ENCODE assay signal across 8 cellular contexts in the genomic region with DNA sequence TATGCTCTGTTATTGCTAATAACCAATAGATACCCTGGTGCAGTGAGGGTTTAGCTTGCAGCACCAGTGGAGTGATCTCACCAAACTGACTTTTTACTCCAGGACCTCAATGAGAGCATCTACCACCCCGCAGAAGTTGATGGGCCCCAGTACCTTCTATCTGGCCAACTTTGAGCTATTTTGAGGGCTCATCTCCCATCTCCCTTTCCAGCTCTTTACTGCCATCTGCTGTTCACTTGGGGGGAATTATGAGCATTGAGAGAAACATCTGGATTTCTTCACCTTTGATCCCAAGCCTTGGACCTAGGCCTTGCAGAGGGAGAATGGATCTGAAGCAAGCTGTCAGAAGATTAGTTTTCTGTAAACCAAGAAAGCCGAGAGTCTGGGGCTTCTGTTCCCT.
DNase-seq lines count a peak whose midpoint lies in the region; ATAC-seq and TF ChIP-seq lines count a peak whose summit lies in the region.

No MANE protein-coding gene starts in this region.

- H3K36me3 ChIP-seq in liver (ENCODE audit: control insufficient read depth in 4 of 4, insufficient read depth in 3 of 4, low read depth in 1 of 4, low read length in 3 of 4), result no peaks in the 10 kb centered on the region

- no peak overlapping the region for H3K4me3 Mint-ChIP-seq in central memory CD8-positive, alpha-beta T cell

- CTCF ChIA-PET in RWPE1 (lab: Yijun Ruan, JAX), result interaction anchor here (0.6 to 2.1 kb wide), 13 partner anchors 12 to 274 kb away, joined by 3 to 13 read pairs (median 3); no protein-coding TSS in a partner anchor

- peak; percentile 28 for DNase-seq in COLO668 (lab: John Stamatoyannopoulos, UW; ENCODE audit: unreplicated experiment)
- peak; percentile 41 for DNase-seq in RWPE1 (ENCODE audit: low spot score)
- DNase-seq in central memory CD8-positive, alpha-beta T cell (ENCODE audit: low spot score in 2 of 2), result no peak
- no peak for DNase-seq in HuH-7.5 (ENCODE audit: low spot score)

- no peak overlapping the region for H3K4me3 ChIP-seq in liver (ENCODE audit: low read depth in 1 of 3, low read length in 3 of 3)

- H3K4me1 Mint-ChIP-seq in central memory CD8-positive, alpha-beta T cell, result peaks cover 10% of the 10 kb centered on the region

- no peaks in the 10 kb centered on the region for H3K4me1 ChIP-seq in liver (ENCODE audit: control insufficient read depth in 4 of 4, insufficient read depth in 4 of 4, low read length in 3 of 4)

- H3K27me3 ChIP-seq in liver (ENCODE audit: control insufficient read depth in 4 of 4, insufficient read depth in 4 of 4, low read length in 3 of 4), result no peaks in the 10 kb centered on the region

- H3K27ac ChIP-seq in RWPE1 (no peak overlapping the region), liver (ENCODE audit: low read depth in 1 of 2, low read length in 2 of 2) (no peak overlapping the region)

- POLR2A ChIA-PET in RWPE1 (lab: Yijun Ruan, JAX; ENCODE audit: low non-redundant PET), result no interaction called here

- peaks cover 8% of the 10 kb centered on the region for H3K36me3 Mint-ChIP-seq in central memory CD8-positive, alpha-beta T cell (ENCODE audit: insufficient read depth)

- no peak overlapping the region for H3K9ac ChIP-seq in liver (ENCODE audit: low read depth in 1 of 2, low read length in 2 of 2)

- H3K9me3 Mint-ChIP-seq in central memory CD8-positive, alpha-beta T cell, result no peaks in the 10 kb centered on the region

- no peaks in the 10 kb centered on the region for H3K9me3 ChIP-seq in liver (ENCODE audit: control insufficient read depth in 4 of 4, low read length in 3 of 4)

- WGBS in liver, result 21% methylated on average over 2 of the region's 2 CpGs

- peak; percentile 37 for TF ChIP-seq CTCF in RWPE1 (conservative IDR thresholded peaks at IDR 0.05; ENCODE audit: low read depth)
- TF ChIP-seq CTCF in liver (IDR thresholded peaks at IDR 0.05; ENCODE audit: low read depth, low read length, missing input control), result peak; percentile 70

- H3K27ac Mint-ChIP-seq in central memory CD8-positive, alpha-beta T cell (ENCODE audit: low read depth), result no peak overlapping the region

- TF ChIP-seq RAD21 in liver (IDR thresholded peaks at IDR 0.05), result peak; percentile 79 to 89

- peak; percentile 52 for ATAC-seq in GM18858 (IDR thresholded peaks at IDR 0.05; ENCODE audit: unreplicated experiment)
- ATAC-seq in HG03378 (IDR thresholded peaks at IDR 0.05; ENCODE audit: unreplicated experiment), result peak; percentile 57
- ATAC-seq in central memory CD8-positive, alpha-beta T cell (replicated peaks; ENCODE audit: extremely low read depth, poor library complexity, severe bottlenecking), result peak; percentile 58
- no peak for ATAC-seq in GM19397 (IDR thresholded peaks at IDR 0.05; ENCODE audit: unreplicated experiment)

- no peaks in the 10 kb centered on the region for H3K27me3 Mint-ChIP-seq in central memory CD8-positive, alpha-beta T cell

TF ChIP-seq in liver, 16 proteins besides CTCF, POLR2A, EP300 and RAD21:
- TF ChIP-seq FOXA2 (IDR thresholded peaks at IDR 0.05) (no peak), GABPA (IDR thresholded peaks at IDR 0.05 in 1 of 2, conservative IDR thresholded peaks at IDR 0.05 in 1 of 2) (no peak), NR2F2 (IDR thresholded peaks at IDR 0.05) (peak; percentile 89), SP1 (IDR thresholded peaks at IDR 0.05) (no peak), FOXA1 (IDR thresholded peaks at IDR 0.05) (no peak), HNF4A (conservative IDR thresholded peaks at IDR 0.05) (peak; percentile 17 to 62), TAF1 (conservative IDR thresholded peaks at IDR 0.05) (no peak), JUND (IDR thresholded peaks at IDR 0.05) (no peak)
- TF ChIP-seq, protein P1, sequence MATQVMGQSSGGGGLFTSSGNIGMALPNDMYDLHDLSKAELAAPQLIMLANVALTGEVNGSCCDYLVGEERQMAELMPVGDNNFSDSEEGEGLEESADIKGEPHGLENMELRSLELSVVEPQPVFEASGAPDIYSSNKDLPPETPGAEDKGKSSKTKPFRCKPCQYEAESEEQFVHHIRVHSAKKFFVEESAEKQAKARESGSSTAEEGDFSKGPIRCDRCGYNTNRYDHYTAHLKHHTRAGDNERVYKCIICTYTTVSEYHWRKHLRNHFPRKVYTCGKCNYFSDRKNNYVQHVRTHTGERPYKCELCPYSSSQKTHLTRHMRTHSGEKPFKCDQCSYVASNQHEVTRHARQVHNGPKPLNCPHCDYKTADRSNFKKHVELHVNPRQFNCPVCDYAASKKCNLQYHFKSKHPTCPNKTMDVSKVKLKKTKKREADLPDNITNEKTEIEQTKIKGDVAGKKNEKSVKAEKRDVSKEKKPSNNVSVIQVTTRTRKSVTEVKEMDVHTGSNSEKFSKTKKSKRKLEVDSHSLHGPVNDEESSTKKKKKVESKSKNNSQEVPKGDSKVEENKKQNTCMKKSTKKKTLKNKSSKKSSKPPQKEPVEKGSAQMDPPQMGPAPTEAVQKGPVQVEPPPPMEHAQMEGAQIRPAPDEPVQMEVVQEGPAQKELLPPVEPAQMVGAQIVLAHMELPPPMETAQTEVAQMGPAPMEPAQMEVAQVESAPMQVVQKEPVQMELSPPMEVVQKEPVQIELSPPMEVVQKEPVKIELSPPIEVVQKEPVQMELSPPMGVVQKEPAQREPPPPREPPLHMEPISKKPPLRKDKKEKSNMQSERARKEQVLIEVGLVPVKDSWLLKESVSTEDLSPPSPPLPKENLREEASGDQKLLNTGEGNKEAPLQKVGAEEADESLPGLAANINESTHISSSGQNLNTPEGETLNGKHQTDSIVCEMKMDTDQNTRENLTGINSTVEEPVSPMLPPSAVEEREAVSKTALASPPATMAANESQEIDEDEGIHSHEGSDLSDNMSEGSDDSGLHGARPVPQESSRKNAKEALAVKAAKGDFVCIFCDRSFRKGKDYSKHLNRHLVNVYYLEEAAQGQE (IDR thresholded peaks at IDR 0.05), result no peak
- TF ChIP-seq, protein P2, sequence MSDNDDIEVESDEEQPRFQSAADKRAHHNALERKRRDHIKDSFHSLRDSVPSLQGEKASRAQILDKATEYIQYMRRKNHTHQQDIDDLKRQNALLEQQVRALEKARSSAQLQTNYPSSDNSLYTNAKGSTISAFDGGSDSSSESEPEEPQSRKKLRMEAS (IDR thresholded peaks at IDR 0.05), result no peak
TF ChIP-seq in liver: peak in this region for 2.

Comparison
In these comparisons a context has a peak if more than half of its experiments do, and no peak if none do; other contexts are left out.
1. DNase-seq: peak in COLO668 (single experiment) and RWPE1 (single experiment); none in central memory CD8-positive, alpha-beta T cell (0 of 2) and HuH-7.5 (single experiment).